Comparison of ENCODE assay signal across 20 cellular contexts in genomic region chr14:52119030-52119429, GRCh38. TPM values are rescaled to one million over a fixed set of nuclear protein-coding genes. Genes with fewer than 3 reads are reported as not detected.
DNase-seq lines count a peak whose midpoint lies in the region; ATAC-seq, FAIRE-seq and TF ChIP-seq lines count a peak whose summit lies in the region.
"Had no signal": no experiment of that assay in that cellular context is flagged by ENCODE, and none has a peak within 500 bp of the region (broad histone marks: within the 10 kb centered on the region; RNA-seq: fewer than 3 reads in every experiment).

No MANE protein-coding gene starts in this region.

- H3K4me1 ChIP-seq in astrocyte (ENCODE audit: insufficient read depth, low read length), result no peaks in the 10 kb centered on the region
- no peaks in the 10 kb centered on the region for H3K4me1 ChIP-seq in pancreas
- H3K4me1 ChIP-seq: suprapubic skin had no signal

- H3K9ac ChIP-seq in astrocyte (ENCODE audit: low read length), result no peak overlapping the region

- H3K4me1 Mint-ChIP-seq in astrocyte (ENCODE audit: low read depth, unreplicated experiment), result peaks cover 16% of the 10 kb centered on the region
- H3K4me1 Mint-ChIP-seq: activated naive CD8-positive, alpha-beta T cell treated with anti-CD3 and anti-CD28 coated beads, Interleukin-2, amount 10 ng/mL, durations not matched to agents 7 days and 5 days; mesothelial cell of epicardium had no signal

- H3K9me3 ChIP-seq in astrocyte (ENCODE audit: insufficient read depth, low read depth, low read length) (no peaks in the 10 kb centered on the region), pancreas (no peaks in the 10 kb centered on the region)
- H3K9me3 ChIP-seq: MG63, suprapubic skin had no signal

- peak; percentile 86 to 100 (median 93) for ATAC-seq in pancreas
- no peak for ATAC-seq in GM19328 (IDR thresholded peaks at IDR 0.05; ENCODE audit: unreplicated experiment)
- ATAC-seq: HCT116 had no signal

- FAIRE-seq in astrocyte (lab: Jason Lieb, UNC) (no peak), pancreas (lab: Jason Lieb, UNC) (no peak)
- FAIRE-seq: bronchial epithelial cell, endothelial cell of umbilical vein had no signal

- intact Hi-C loops in pancreas (cut with DNase I), result no loop called here

- H3K27ac ChIP-seq in astrocyte (ENCODE audit: low read depth, low read length) (no peak overlapping the region), pancreas (no peak overlapping the region)
- H3K27ac ChIP-seq: C4-2B, suprapubic skin had no signal

- H3K27ac Mint-ChIP-seq in astrocyte (ENCODE audit: unreplicated experiment), result no peak overlapping the region
- H3K27ac Mint-ChIP-seq: activated naive CD8-positive, alpha-beta T cell treated with anti-CD3 and anti-CD28 coated beads, Interleukin-2, amount 10 ng/mL, durations not matched to agents 7 days and 5 days; dendritic cell treated with granulocyte-macrophage colony-stimulating factor and Interleukin-4, amounts not matched to agents 40 ng/mL and 50 ng/mL, for 4 days; mesothelial cell of epicardium had no signal

- TF ChIP-seq CTCF in astrocyte (IDR thresholded peaks at IDR 0.05; ENCODE audit: insufficient read depth, low read depth, low read length), result no peak
- TF ChIP-seq CTCF in pancreas (IDR thresholded peaks at IDR 0.05), result no peak
- TF ChIP-seq CTCF in GM20000 (IDR thresholded peaks at IDR 0.05; ENCODE audit: extremely low read depth, missing control alignments), result no peak

- no peaks in the 10 kb centered on the region for H3K27me3 Mint-ChIP-seq in astrocyte (ENCODE audit: low read depth, unreplicated experiment)
- H3K27me3 Mint-ChIP-seq: dendritic cell treated with granulocyte-macrophage colony-stimulating factor and Interleukin-4, amounts not matched to agents 40 ng/mL and 50 ng/mL, for 4 days had no signal

- H3K4me2 ChIP-seq in astrocyte (ENCODE audit: low read length), result no peak overlapping the region

- H3K27me3 ChIP-seq in astrocyte (ENCODE audit: insufficient read depth, low read length) (no peaks in the 10 kb centered on the region), pancreas (peaks cover 0 to 2% (median 0%) of the 10 kb centered on the region in 4 donors)
- H3K27me3 ChIP-seq: MG63, suprapubic skin had no signal

- H3K36me3 Mint-ChIP-seq in astrocyte (ENCODE audit: low read depth, unreplicated experiment), result peaks cover 1% of the 10 kb centered on the region
- H3K36me3 Mint-ChIP-seq: activated naive CD8-positive, alpha-beta T cell treated with anti-CD3 and anti-CD28 coated beads, Interleukin-2, amount 10 ng/mL, durations not matched to agents 7 days and 5 days; mesothelial cell of epicardium had no signal

- DNase-seq in C1 segment of cervical spinal cord (lab: John Stamatoyannopoulos, UW) (peak in 9 of 14 donors; percentile 7 to 59 (median 35)), astrocyte (ENCODE audit: low read depth) (no peak), hypothalamus (lab: John Stamatoyannopoulos, UW) (peak in 36 of 51 donors; percentile 1 to 81 (median 42)), pancreas (peak in 4 of 6 donors; percentile 40 to 65 (median 49)), GM20000 (ENCODE audit: low spot score) (no peak), 8988T (no peak)
- no peak for DNase-seq in activated CD4-positive, alpha-beta T cell treated with anti-CD3 and anti-CD28 coated beads, Interleukin-2, amount 50 U/mL, for 48 hours
- DNase-seq: activated CD4-positive, alpha-beta T cell treated with anti-CD3 and anti-CD28 coated beads for 1 hour; activated naive CD8-positive, alpha-beta T cell treated with anti-CD3 and anti-CD28 coated beads, Interleukin-2, amount 10 ng/mL, durations not matched to agents 7 days and 5 days; MG63; NCI-H2171 treated with DMSO at 0.1 percent for 48 hours; NCI-H69 had no signal

- H3K4me3 ChIP-seq in astrocyte (ENCODE audit: insufficient read depth, low read depth, low read length) (no peak overlapping the region), pancreas (no peak overlapping the region)
- H3K4me3 ChIP-seq: MG63, suprapubic skin had no signal

- peak overlapping the region; percentile 50 for H3K4me3 Mint-ChIP-seq in astrocyte (ENCODE audit: unreplicated experiment)
- H3K4me3 Mint-ChIP-seq: activated naive CD8-positive, alpha-beta T cell treated with anti-CD3 and anti-CD28 coated beads, Interleukin-2, amount 10 ng/mL, durations not matched to agents 7 days and 5 days; dendritic cell treated with granulocyte-macrophage colony-stimulating factor and Interleukin-4, amounts not matched to agents 40 ng/mL and 50 ng/mL, for 4 days; mesothelial cell of epicardium had no signal

- no peak overlapping the region for H2AFZ ChIP-seq in astrocyte (ENCODE audit: low read depth, low read length)

- no peaks in the 10 kb centered on the region for H3K36me3 ChIP-seq in astrocyte (ENCODE audit: insufficient read depth, low read length)
- no peaks in the 10 kb centered on the region for H3K36me3 ChIP-seq in pancreas
- H3K36me3 ChIP-seq: MG63, suprapubic skin had no signal

- H4K20me1 ChIP-seq in astrocyte (ENCODE audit: insufficient read depth, low read length), result no peaks in the 10 kb centered on the region

- 10% methylated on average over 3 of the region's 3 CpGs for WGBS in pancreas, 2 donors

- H3K79me2 ChIP-seq in astrocyte (ENCODE audit: insufficient read depth, low read length), result no peaks in the 10 kb centered on the region

- peaks cover 4% of the 10 kb centered on the region for H3K9me3 Mint-ChIP-seq in astrocyte (ENCODE audit: unreplicated experiment)
- H3K9me3 Mint-ChIP-seq: activated naive CD8-positive, alpha-beta T cell treated with anti-CD3 and anti-CD28 coated beads, Interleukin-2, amount 10 ng/mL, durations not matched to agents 7 days and 5 days; dendritic cell treated with granulocyte-macrophage colony-stimulating factor and Interleukin-4, amounts not matched to agents 40 ng/mL and 50 ng/mL, for 4 days had no signal

RNA-seq across cellular contexts. Expression of gene NID2, which starts 50.2 kb away (rescaled TPM):
- total RNA-seq in astrocyte (11.4 and 22.3 TPM in 2 replicates), pancreas (1 to 10 TPM; 3.3 to 9.5 (median 5.0) TPM)
- 1 to 10 TPM; 1.9 to 2.8 TPM for polyA plus RNA-seq in pancreas

Comparison
In these comparisons a context has a peak if more than half of its experiments do, and no peak if none do; other contexts are left out.
1. DNase-seq: peak in C1 segment of cervical spinal cord (9 of 14), hypothalamus (36 of 51) and pancreas (4 of 6); none in astrocyte (single experiment), GM20000 (single experiment), 8988T (single experiment) and activated CD4-positive, alpha-beta T cell treated with anti-CD3 and anti-CD28 coated beads, Interleukin-2, amount 50 U/mL, for 48 hours (0 of 2).